23 cellular contexts compared by ENCODE assay signal in the genomic region with DNA sequence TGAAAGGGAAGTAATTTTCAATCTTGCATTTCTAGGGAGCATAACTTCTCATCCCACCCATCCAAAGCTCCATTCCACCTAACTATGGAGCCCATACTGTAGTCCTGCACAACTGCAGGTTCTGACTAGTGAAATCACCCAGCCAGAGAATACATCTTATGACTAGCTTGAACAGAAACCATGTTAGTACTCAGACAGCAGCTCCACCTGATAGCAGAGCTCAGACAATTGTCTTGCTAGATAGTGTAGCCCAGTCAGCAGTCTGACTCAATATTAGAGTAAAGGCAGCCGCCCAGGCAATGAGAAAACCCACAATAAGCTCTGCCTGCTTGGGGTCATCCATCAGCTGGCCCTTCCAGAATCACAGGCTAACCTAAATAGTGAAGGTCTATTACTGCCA.
"Had no signal": no experiment of that assay in that cellular context is flagged by ENCODE, and none has a peak within 500 bp of the region (broad histone marks: within the 10 kb centered on the region; RNA-seq: fewer than 3 reads in every experiment).

No MANE protein-coding gene starts in this region.

- H3K9me3 Mint-ChIP-seq: endodermal cell had no signal

- H3K27ac Mint-ChIP-seq: dendritic cell treated with granulocyte-macrophage colony-stimulating factor and Interleukin-4, amounts not matched to agents 40 ng/mL and 50 ng/mL, for 4 days; effector memory CD8-positive, alpha-beta T cell; endodermal cell had no signal

- H3K27me3 ChIP-seq: colonic mucosa, esophagus squamous epithelium, gastrocnemius medialis, heart right ventricle, left lung had no signal

- H3K4me3 ChIP-seq: colonic mucosa, esophagus squamous epithelium, gastrocnemius medialis, heart right ventricle, left lung, lower lobe of right lung had no signal

- H3K36me3 ChIP-seq: colonic mucosa, esophagus squamous epithelium, gastrocnemius medialis, heart right ventricle, left lung, lower lobe of right lung had no signal

- H3K4me3 Mint-ChIP-seq: dendritic cell treated with granulocyte-macrophage colony-stimulating factor and Interleukin-4, amounts not matched to agents 40 ng/mL and 50 ng/mL, for 4 days; effector memory CD8-positive, alpha-beta T cell; endodermal cell had no signal

- H3K4me1 Mint-ChIP-seq: endodermal cell had no signal

- DNase-seq: colonic mucosa; cortex of kidney; effector CD8-positive, alpha-beta T cell; effector memory CD8-positive, alpha-beta T cell; endodermal cell; erythroblast; esophagus squamous epithelium; foreskin fibroblast; foreskin melanocyte; gastrocnemius medialis; glutamatergic neuron; head of caudate nucleus; heart right ventricle; hippocampal formation; left cardiac atrium; left lung; left ventricle myocardium superior; lower lobe of right lung; mesenchymal stem cell; midbrain had no signal

- H3K27ac ChIP-seq: colonic mucosa, epithelial cell of prostate, esophagus squamous epithelium, gastrocnemius medialis, heart right ventricle, left lung, lower lobe of right lung had no signal

- H3K4me1 ChIP-seq: colonic mucosa, esophagus squamous epithelium, gastrocnemius medialis, heart right ventricle, left lung, lower lobe of right lung had no signal

- H3K27me3 Mint-ChIP-seq: dendritic cell treated with granulocyte-macrophage colony-stimulating factor and Interleukin-4, amounts not matched to agents 40 ng/mL and 50 ng/mL, for 4 days; effector memory CD8-positive, alpha-beta T cell had no signal

- ATAC-seq: effector memory CD8-positive, alpha-beta T cell; esophagus mucosa; gastrocnemius medialis; heart right ventricle; left cardiac atrium; left lung; left ventricle myocardium superior; lower lobe of right lung had no signal

- H3K9me3 ChIP-seq: colonic mucosa, esophagus squamous epithelium, gastrocnemius medialis, left lung, lower lobe of right lung had no signal
